Comparison of ENCODE assay signal across 2 cellular contexts in genomic region chr2:61045999-61046398, GRCh38.
A peak's percentile ranks its signal among the peaks of the same experiment; 100 is the strongest.
TF ChIP-seq lines count a peak whose summit lies in the region.

No MANE protein-coding gene starts in this region.

TF ChIP-seq in HEK293, 187 proteins besides CTCF, POLR2A, EP300 and RAD21 (continues in another document):
- 0 out of 2 replicates have a peak, but pooled peaks have one; percentile 49 for TF ChIP-seq ZBTB17 (tag by site-specific recombination; IDR thresholded peaks at IDR 0.05)
- TF ChIP-seq ZFP69B (tag by site-specific recombination; IDR thresholded peaks at IDR 0.05): peak; percentile 74; the same call in 1 of the 2 replicates
- TF ChIP-seq KLF16 (tag by site-specific recombination; IDR thresholded peaks at IDR 0.05): 0 out of 2 replicates have a peak, but pooled peaks have one; percentile 33
- no peak for TF ChIP-seq ZNF214 (tag by site-specific recombination; IDR thresholded peaks at IDR 0.05; ENCODE audit: borderline replicate concordance)
- peak; percentile 88 for TF ChIP-seq ZNF692 (tag by site-specific recombination; IDR thresholded peaks at IDR 0.05)
- 0 out of 2 replicates have a peak, but pooled peaks have one; percentile 42 for TF ChIP-seq ZNF324 (tag by site-specific recombination; IDR thresholded peaks at IDR 0.05)
- no peak for TF ChIP-seq ZNF26 (tag by site-specific recombination; IDR thresholded peaks at IDR 0.05)
- TF ChIP-seq ZNF223 (tag by site-specific recombination; IDR thresholded peaks at IDR 0.05): no peak
- TF ChIP-seq BCL6B (tag by site-specific recombination; IDR thresholded peaks at IDR 0.05): peak; percentile 50; the same call in 1 of the 2 replicates
- no peak for TF ChIP-seq HOXC10 (CRISPR knock-in tag; IDR thresholded peaks at IDR 0.05)
- TF ChIP-seq ATF2 (tag by site-specific recombination; IDR thresholded peaks at IDR 0.05; ENCODE audit: low read depth): peak; percentile 80
- 0 out of 2 replicates have a peak, but pooled peaks have one; percentile 63 for TF ChIP-seq ZNF24 (tag by site-specific recombination; IDR thresholded peaks at IDR 0.05)
- peak; percentile 84 for TF ChIP-seq ZNF629 (tag by site-specific recombination; IDR thresholded peaks at IDR 0.05)
- peak; percentile 95 for TF ChIP-seq PRDM6 (tag by site-specific recombination; IDR thresholded peaks at IDR 0.05)
- no peak for TF ChIP-seq ZNF202 (tag by site-specific recombination; IDR thresholded peaks at IDR 0.05; ENCODE audit: borderline replicate concordance)
- TF ChIP-seq ZNF600 (tag by site-specific recombination; IDR thresholded peaks at IDR 0.05): no peak
- no peak for TF ChIP-seq AEBP2 (tag by site-specific recombination; IDR thresholded peaks at IDR 0.05; ENCODE audit: borderline replicate concordance)
- TF ChIP-seq KLF8 (tag by site-specific recombination; IDR thresholded peaks at IDR 0.05): 0 out of 2 replicates have a peak, but pooled peaks have one; percentile 36
- TF ChIP-seq ZEB2 (tag by site-specific recombination; IDR thresholded peaks at IDR 0.05): peak; percentile 93
- peak; percentile 68 for TF ChIP-seq ZNF366 (tag by site-specific recombination; conservative IDR thresholded peaks at IDR 0.05)
- peak; percentile 64 for TF ChIP-seq SCRT2 (tag by site-specific recombination; IDR thresholded peaks at IDR 0.05)

TF ChIP-seq in HepG2, 621 proteins besides CTCF, POLR2A, EP300 and RAD21:
- TF ChIP-seq ZNF12 (CRISPR knock-in tag; IDR thresholded peaks at IDR 0.05): no peak
- no peak for TF ChIP-seq TFDP2 (CRISPR knock-in tag; IDR thresholded peaks at IDR 0.05)
- TF ChIP-seq EHMT2 (IDR thresholded peaks at IDR 0.05; ENCODE audit: borderline replicate concordance, low read depth, low read length): no peak
- TF ChIP-seq ZNF670 (CRISPR knock-in tag; IDR thresholded peaks at IDR 0.05; ENCODE audit: borderline replicate concordance): no peak
- TF ChIP-seq SPEN (CRISPR knock-in tag; IDR thresholded peaks at IDR 0.05; ENCODE audit: low read depth): no peak
- no peak for TF ChIP-seq ZMAT3 (CRISPR knock-in tag; conservative IDR thresholded peaks at IDR 0.05)
- no peak for TF ChIP-seq ZNF768 (CRISPR knock-in tag; IDR thresholded peaks at IDR 0.05)
- no peak for TF ChIP-seq CBX1 (IDR thresholded peaks at IDR 0.05; ENCODE audit: low read depth)
- TF ChIP-seq ATM (IDR thresholded peaks at IDR 0.05; ENCODE audit: borderline replicate concordance): no peak
- TF ChIP-seq ZNF142 (CRISPR knock-in tag; IDR thresholded peaks at IDR 0.05): no peak
- no peak for TF ChIP-seq ZKSCAN1 (IDR thresholded peaks at IDR 0.05; ENCODE audit: low read length)
- no peak for TF ChIP-seq GATA4 (IDR thresholded peaks at IDR 0.05; ENCODE audit: borderline replicate concordance, low read depth)
- no peak for TF ChIP-seq HNF1A (IDR thresholded peaks at IDR 0.05; ENCODE audit: low read depth)
- no peak for TF ChIP-seq HNF1A (CRISPR knock-in tag; IDR thresholded peaks at IDR 0.05; ENCODE audit: borderline replicate concordance)
- TF ChIP-seq ZNF740 (CRISPR knock-in tag; IDR thresholded peaks at IDR 0.05): no peak
- TF ChIP-seq FOXP1 (IDR thresholded peaks at IDR 0.05): no peak
- TF ChIP-seq FOXP1 (CRISPR knock-in tag; IDR thresholded peaks at IDR 0.05): no peak
- TF ChIP-seq ZNF180 (CRISPR knock-in tag; IDR thresholded peaks at IDR 0.05; ENCODE audit: borderline replicate concordance, low read depth): no peak
- no peak for TF ChIP-seq MXD4 (CRISPR knock-in tag; IDR thresholded peaks at IDR 0.05)
- TF ChIP-seq CREB1 (IDR thresholded peaks at IDR 0.05): no peak
- no peak for TF ChIP-seq CREB1 (CRISPR knock-in tag; IDR thresholded peaks at IDR 0.05)
- no peak for TF ChIP-seq TOE1 (CRISPR knock-in tag; IDR thresholded peaks at IDR 0.05)
